In the genomic region with DNA sequence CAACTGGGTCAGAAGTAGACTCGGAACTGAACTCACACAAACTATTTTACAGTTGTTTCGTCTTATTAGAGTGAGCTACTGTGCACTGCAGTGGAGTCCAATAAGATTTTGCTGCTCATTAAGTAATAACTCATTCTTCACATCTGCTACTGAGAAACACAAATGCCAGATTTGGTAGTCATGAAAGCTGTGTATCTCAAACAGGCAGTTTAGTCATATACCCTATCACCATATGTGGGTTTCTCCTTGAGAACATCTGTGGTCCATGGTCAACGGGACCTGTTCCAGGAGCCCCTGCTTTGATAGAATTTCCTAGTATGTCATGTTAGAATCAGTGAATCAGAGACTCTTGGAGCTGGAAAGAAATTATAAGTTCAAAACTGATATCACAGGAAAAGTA, we compare ENCODE assay signal across 16 cellular contexts.
A peak's percentile ranks its signal among the peaks of the same experiment; 100 is the strongest.
DNase-seq lines count a peak whose midpoint lies in the region; ATAC-seq and TF ChIP-seq lines count a peak whose summit lies in the region.
"Had no signal": no experiment of that assay in that cellular context is flagged by ENCODE, and none has a peak within 500 bp of the region (broad histone marks: within the 10 kb centered on the region; RNA-seq: fewer than 3 reads in every experiment).

No MANE protein-coding gene starts in this region.

- CTCF ChIA-PET in CD4-positive, alpha-beta T cell (lab: Charles Lee), result no interaction called here

- no peak overlapping the region for H3K27ac ChIP-seq in CD4-positive, alpha-beta T cell (ENCODE audit: low read depth, low read length)

- intact Hi-C loops in CD4-positive, alpha-beta T cell (cut with DNase I, micrococcal nuclease), result no loop called here

- no peaks in the 10 kb centered on the region for H3K4me1 Mint-ChIP-seq in CD4-positive, alpha-beta T cell (ENCODE audit: low read depth)
- H3K4me1 Mint-ChIP-seq: activated CD4-positive, alpha-beta T cell treated with anti-CD3 and anti-CD28 coated beads, Interleukin-2, amount 10 ng/mL, durations not matched to agents 7 days and 5 days had no signal

- DNase-seq in GM04503 (ENCODE audit: low read depth), result peak; percentile 71
- DNase-seq in NCI-H446 (lab: John Stamatoyannopoulos, UW), result peak; percentile 48 to 88
- DNase-seq in fibroblast of mammary gland (ENCODE audit: low read depth), result peak; percentile 98
- DNase-seq in stromal cell of bone marrow (ENCODE audit: low read depth), result peak; percentile 35
- DNase-seq in omental fat pad (ENCODE audit: low spot score), result no peak
- DNase-seq in ACHN, result no peak
- no peak for DNase-seq in CD4-positive, alpha-beta T cell
- DNase-seq: activated CD4-positive, alpha-beta T cell treated with anti-CD3 and anti-CD28 coated beads, Interleukin-2, amount 10 ng/mL, durations not matched to agents 7 days and 5 days; activated naive CD4-positive, alpha-beta T cell; GDM1; NCI-H2029; PC-3; small intestine had no signal

- H3K27me3 ChIP-seq in CD4-positive, alpha-beta T cell (ENCODE audit: control insufficient read depth, insufficient read depth, low read length), result no peaks in the 10 kb centered on the region
- H3K27me3 ChIP-seq: ascending aorta, tibial nerve had no signal

- no peaks in the 10 kb centered on the region for H3K9me3 Mint-ChIP-seq in CD4-positive, alpha-beta T cell
- H3K9me3 Mint-ChIP-seq: activated CD4-positive, alpha-beta T cell treated with anti-CD3 and anti-CD28 coated beads, Interleukin-2, amount 10 ng/mL, durations not matched to agents 7 days and 5 days had no signal

- H3K4me3 ChIP-seq in fibroblast of mammary gland (ENCODE audit: control insufficient read depth, low read depth, low read length), result no peak overlapping the region
- H3K4me3 ChIP-seq: ascending aorta, HAP-1, tibial nerve had no signal

- H3K4me3 Mint-ChIP-seq in CD4-positive, alpha-beta T cell, result no peak overlapping the region
- H3K4me3 Mint-ChIP-seq: activated CD4-positive, alpha-beta T cell treated with anti-CD3 and anti-CD28 coated beads, Interleukin-2, amount 10 ng/mL, durations not matched to agents 7 days and 5 days had no signal

- H3K27me3 Mint-ChIP-seq in CD4-positive, alpha-beta T cell, result no peaks in the 10 kb centered on the region
- H3K27me3 Mint-ChIP-seq: activated CD4-positive, alpha-beta T cell treated with anti-CD3 and anti-CD28 coated beads, Interleukin-2, amount 10 ng/mL, durations not matched to agents 7 days and 5 days had no signal

- in situ Hi-C loops in ACHN (cut with HindIII; ENCODE audit: low pct_ligation_motif_present, low pct_unique_long_range_greater_than_20kb, low sequenced_read_pairs), result no loop called here

- no peaks in the 10 kb centered on the region for H3K9me3 ChIP-seq in CD4-positive, alpha-beta T cell (ENCODE audit: control insufficient read depth, low read length)
- H3K9me3 ChIP-seq: ascending aorta, HAP-1, tibial nerve had no signal

- peaks cover 5% of the 10 kb centered on the region for H3K36me3 Mint-ChIP-seq in CD4-positive, alpha-beta T cell (ENCODE audit: low read depth)

- TF ChIP-seq CTCF in fibroblast of mammary gland (conservative IDR thresholded peaks at IDR 0.05; ENCODE audit: control insufficient read depth, insufficient read depth, low read depth, low read length) (no peak), omental fat pad (IDR thresholded peaks at IDR 0.05) (no peak)
- TF ChIP-seq CTCF in CD4-positive, alpha-beta T cell (IDR thresholded peaks at IDR 0.05), result no peak

- no peak for ATAC-seq in omental fat pad (ENCODE audit: low FRiP score)
- ATAC-seq in CD4-positive, alpha-beta T cell (ENCODE audit: poor library complexity), result no peak
- ATAC-seq: PC-3 had no signal

- POLR2A ChIA-PET in CD4-positive, alpha-beta T cell (lab: Charles Lee), result no interaction called here

- no peak overlapping the region for H3K27ac Mint-ChIP-seq in CD4-positive, alpha-beta T cell
- H3K27ac Mint-ChIP-seq: activated CD4-positive, alpha-beta T cell treated with anti-CD3 and anti-CD28 coated beads, Interleukin-2, amount 10 ng/mL, durations not matched to agents 7 days and 5 days had no signal

Comparison
In these comparisons a context has a peak if more than half of its experiments do, and no peak if none do; other contexts are left out.
1. DNase-seq: peak in GM04503 (single experiment), NCI-H446 (2 of 2), fibroblast of mammary gland (single experiment) and stromal cell of bone marrow (single experiment); none in omental fat pad (single experiment), ACHN (single experiment) and CD4-positive, alpha-beta T cell (0 of 10).